In genomic region chr21:46091631-46092025, GRCh38 we compare ENCODE assay signal across 1 cellular context.
TF ChIP-seq lines count a peak whose summit lies in the region.

No MANE protein-coding gene starts in this region.

TF ChIP-seq in IMR-90, 13 proteins besides CTCF, POLR2A, EP300 and RAD21:
- no peak for TF ChIP-seq CHD1 (IDR thresholded peaks at IDR 0.05; ENCODE audit: low read depth, low read length)
- TF ChIP-seq NFE2L2 (IDR thresholded peaks at IDR 0.05; ENCODE audit: low read depth, low read length) = no peak
- TF ChIP-seq USF2 (IDR thresholded peaks at IDR 0.05; ENCODE audit: low read depth, low read length) = peak; percentile 27; the same call in 1 of the 2 replicates
- no peak for TF ChIP-seq CEBPB (IDR thresholded peaks at IDR 0.05; ENCODE audit: low read depth, low read length)
- no peak for TF ChIP-seq MXI1 (IDR thresholded peaks at IDR 0.05; ENCODE audit: borderline replicate concordance, low read depth, low read length)
- TF ChIP-seq RFX5 (IDR thresholded peaks at IDR 0.05; ENCODE audit: low read depth, low read length) = no peak
- TF ChIP-seq SMC3 (IDR thresholded peaks at IDR 0.05; ENCODE audit: low read depth, low read length) = no peak
